18 cellular contexts compared by ENCODE assay signal in the genomic region with DNA sequence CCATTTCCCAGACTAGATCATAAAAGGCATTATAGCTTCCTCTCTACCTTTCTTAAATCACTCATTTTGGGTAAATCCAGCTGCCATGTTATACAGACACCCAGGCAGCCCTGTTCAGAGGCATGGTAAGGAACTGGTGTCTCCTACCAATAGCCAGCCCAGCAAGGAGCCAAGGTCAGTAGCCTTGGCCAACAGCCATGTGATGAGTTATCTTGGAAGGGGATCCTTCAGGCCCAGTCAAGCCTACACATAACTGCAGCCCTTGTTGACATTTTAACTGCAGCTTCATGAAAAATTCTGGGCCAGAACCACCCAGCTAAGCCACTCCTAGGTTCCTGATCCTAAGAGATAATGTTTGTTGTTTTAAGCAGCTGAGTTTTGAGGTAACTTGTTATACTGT. TPM values are rescaled to one million over a fixed set of nuclear protein-coding genes. Genes with fewer than 3 reads are reported as not detected.
DNase-seq lines count a peak whose midpoint lies in the region; ATAC-seq and TF ChIP-seq lines count a peak whose summit lies in the region.
"Had no signal": no experiment of that assay in that cellular context is flagged by ENCODE, and none has a peak within 500 bp of the region (broad histone marks: within the 10 kb centered on the region; RNA-seq: fewer than 3 reads in every experiment).

No MANE protein-coding gene starts in this region.

- H3K9ac ChIP-seq in PC-3 (ENCODE audit: low read length): no peak overlapping the region

- H3K79me2 ChIP-seq in PC-3 (ENCODE audit: low read length): no peaks in the 10 kb centered on the region

- H3K4me1 ChIP-seq in PC-3 (ENCODE audit: insufficient read depth, low read length): peaks cover 7% of the 10 kb centered on the region
- no peaks in the 10 kb centered on the region for H3K4me1 ChIP-seq in aorta (ENCODE audit: control insufficient read depth in 1 of 2, insufficient read depth in 2 of 2, low read length in 2 of 2)
- H3K4me1 ChIP-seq: esophagus muscularis mucosa, Peyer's patch had no signal

- H3K27me3 ChIP-seq in PC-3 (ENCODE audit: low read length): no peaks in the 10 kb centered on the region
- H3K27me3 ChIP-seq in aorta (ENCODE audit: control insufficient read depth in 1 of 2, insufficient read depth in 2 of 2, low read length in 1 of 2): no peaks in the 10 kb centered on the region
- H3K27me3 ChIP-seq: esophagus muscularis mucosa, Peyer's patch had no signal

- CTCF ChIA-PET in PC-3 (lab: Charles Lee): interaction anchor here (0.6 kb wide), 1 partner anchor 216 kb away, joined by 3 read pairs; no protein-coding TSS in a partner anchor

- H3K4me2 ChIP-seq in PC-3 (ENCODE audit: low read length): no peak overlapping the region

- peak; percentile 60 for ATAC-seq in PC-3
- no peak for ATAC-seq in HG03565 (IDR thresholded peaks at IDR 0.05; ENCODE audit: unreplicated experiment)
- ATAC-seq in aorta (ENCODE audit: low FRiP score): no peak
- ATAC-seq in HG02973 (IDR thresholded peaks at IDR 0.05; ENCODE audit: unreplicated experiment): no peak

- intact Hi-C loops in PC-3 (cut with micrococcal nuclease): no loop called here
- intact Hi-C loops in aorta (cut with DNase I): loop anchor here in 1 of 2 donors (5.0 kb wide), 1 partner anchor 217 kb away; no protein-coding TSS in a partner anchor

- DNase-seq in NCI-H2029 (lab: John Stamatoyannopoulos, UW): peak; percentile 24
- no peak for DNase-seq in NCI-H2029 treated with DMSO at 0.1 percent for 48 hours (lab: John Stamatoyannopoulos, UW)
- DNase-seq in PC-3: peak; percentile 46
- peak; percentile 30 for DNase-seq in fibroblast of gingiva (ENCODE audit: low read depth)
- peak; percentile 38 for DNase-seq in skeletal muscle cell (ENCODE audit: low read depth)
- DNase-seq in aorta: no peak
- DNase-seq: activated CD4-positive, alpha-beta T cell treated with anti-CD3 and anti-CD28 coated beads for 4 hours; activated T-cell treated with anti-CD3 and anti-CD28 coated beads, Interleukin-2, amount 50 U/mL, for 24 hours; Calu3; cortex of kidney; NCI-H1092 treated with DMSO at 0.1 percent for 48 hours; nucleus accumbens; Peyer's patch had no signal

- no peak overlapping the region for H2AFZ ChIP-seq in PC-3 (ENCODE audit: low read length)

- no peaks in the 10 kb centered on the region for H3K9me3 ChIP-seq in PC-3 (ENCODE audit: low read length)
- H3K9me3 ChIP-seq in aorta (ENCODE audit: control insufficient read depth, low read length): no peaks in the 10 kb centered on the region
- H3K9me3 ChIP-seq: esophagus muscularis mucosa, Peyer's patch had no signal

- H3K36me3 ChIP-seq in PC-3 (ENCODE audit: low read depth, low read length): no peaks in the 10 kb centered on the region
- H3K36me3 ChIP-seq in aorta (ENCODE audit: control insufficient read depth in 1 of 2, insufficient read depth in 2 of 2, low read length in 1 of 2): no peaks in the 10 kb centered on the region
- H3K36me3 ChIP-seq: esophagus muscularis mucosa, Peyer's patch had no signal

- POLR2A ChIA-PET in PC-3 (lab: Charles Lee; ENCODE audit: unreplicated experiment): interaction anchor here (0.6 kb wide), 1 partner anchor 14 kb away, joined by 5 read pairs; no protein-coding TSS in a partner anchor

- no peaks in the 10 kb centered on the region for H3K9me2 ChIP-seq in PC-3 (replicated peaks; ENCODE audit: low read length)

- H3K27ac ChIP-seq in PC-3 (ENCODE audit: low read length) (no peak overlapping the region), aorta (ENCODE audit: low read depth in 1 of 2, low read length in 2 of 2) (no peak overlapping the region)
- H3K27ac ChIP-seq: 22Rv1, esophagus muscularis mucosa, Peyer's patch, skin epidermis had no signal

- no TSS peak for BruUV-seq in PC-3 (replicated peaks; lab: Mats Ljungman, UMichigan)

- no peak overlapping the region for H3K4me3 ChIP-seq in PC-3 (ENCODE audit: low read length)
- H3K4me3 ChIP-seq in skeletal muscle cell (ENCODE audit: low read depth, low read length): no peak overlapping the region
- no peak overlapping the region for H3K4me3 ChIP-seq in aorta (ENCODE audit: low read length in 2 of 2)
- H3K4me3 ChIP-seq: esophagus muscularis mucosa, Peyer's patch, skin epidermis had no signal

- H3F3A ChIP-seq in PC-3 (ENCODE audit: low read length, unreplicated experiment): no peaks in the 10 kb centered on the region

- H4K20me1 ChIP-seq in PC-3 (ENCODE audit: low read length): no peaks in the 10 kb centered on the region

- TF ChIP-seq CTCF in PC-3 (conservative IDR thresholded peaks at IDR 0.05; ENCODE audit: low read depth, low read length): no peak

RNA-seq across cellular contexts. Expression of gene ZMAT3, which starts 29.0 kb away (rescaled TPM):
- total RNA-seq in PC-3 (2014; rRNA removed) (2.0 and 2.9 TPM in 2 replicates), aorta (10 to 100 TPM; 27.1 to 27.3 TPM)
- polyA plus RNA-seq in aorta: 10 to 100 TPM in 1 of 2 donors, 1 to 10 TPM in 1; 9.9 to 12.4 TPM

RNA-seq across cellular contexts. Expression of gene PIK3CA, which starts 47.5 kb away (rescaled TPM):
- total RNA-seq in PC-3 (2014; rRNA removed) (13.4 and 20.5 TPM in 2 replicates), aorta (10 to 100 TPM; 37.6 to 39.1 TPM)
- polyA plus RNA-seq in aorta: 10 to 100 TPM in 1 of 2 donors, 1 to 10 TPM in 1; 7.6 to 13.9 TPM

Comparison
In these comparisons a context has a peak if more than half of its experiments do, and no peak if none do; other contexts are left out.
1. DNase-seq: peak in NCI-H2029 (single experiment), PC-3 (single experiment), fibroblast of gingiva (single experiment) and skeletal muscle cell (single experiment); none in NCI-H2029 treated with DMSO at 0.1 percent for 48 hours (single experiment) and aorta (0 of 2).